ENCODE assay signal across 8 cellular contexts in the genomic region with DNA sequence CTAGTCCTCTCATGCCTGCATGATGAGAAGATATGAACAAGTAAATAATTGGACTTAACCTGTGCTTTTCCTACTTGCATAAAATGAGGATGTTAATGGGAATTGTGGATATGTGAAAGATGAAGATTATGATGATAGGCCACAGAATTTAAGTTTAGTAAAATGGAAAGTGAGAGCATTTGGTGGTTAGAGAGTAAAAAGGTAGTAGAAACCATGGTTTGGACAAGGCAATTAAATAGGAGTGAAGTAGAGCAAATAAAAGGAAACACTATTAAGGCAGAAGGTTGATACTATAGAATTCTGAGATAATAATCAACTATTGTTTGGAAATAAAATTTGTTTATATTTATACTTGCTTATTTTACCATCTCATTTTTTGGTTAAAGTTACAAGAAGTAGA.
"Had no signal": no experiment of that assay in that cellular context is flagged by ENCODE, and none has a peak within 500 bp of the region (broad histone marks: within the 10 kb centered on the region; RNA-seq: fewer than 3 reads in every experiment).

No MANE protein-coding gene starts in this region.

- FAIRE-seq: H1, H54, HepG2 had no signal

- DNase-seq: H9, HCEC 1CT, Karpas-422, KBM-7 had no signal

- ATAC-seq: GM23338, HepG2 had no signal
